ENCODE assay signal across 15 cellular contexts in the genomic region with DNA sequence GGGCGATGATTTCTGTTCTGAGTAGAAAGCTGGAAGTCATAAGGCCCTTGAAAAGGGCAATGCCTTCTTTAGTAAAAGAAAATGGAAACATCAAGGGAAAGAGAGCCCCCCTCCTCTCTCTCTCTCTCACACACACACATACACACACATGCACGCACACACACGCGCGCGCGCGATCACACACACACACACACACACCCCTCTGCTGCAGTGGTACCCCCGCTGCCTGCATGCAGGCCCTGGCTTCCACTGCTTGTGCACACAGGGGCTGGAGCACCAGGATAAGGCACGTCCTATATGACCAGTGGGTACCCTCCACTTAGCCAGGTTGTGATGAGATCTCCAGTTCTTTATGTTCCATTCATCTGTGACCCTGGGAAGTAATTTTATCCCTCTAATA.
DNase-seq lines count a peak whose midpoint lies in the region; ATAC-seq, FAIRE-seq and TF ChIP-seq lines count a peak whose summit lies in the region.
"Had no signal": no experiment of that assay in that cellular context is flagged by ENCODE, and none has a peak within 500 bp of the region (broad histone marks: within the 10 kb centered on the region; RNA-seq: fewer than 3 reads in every experiment).

No MANE protein-coding gene starts in this region.

- no peak for TF ChIP-seq CTCF in foreskin fibroblast (IDR thresholded peaks at IDR 0.05; ENCODE audit: low read depth, low read length)

- no peak for ATAC-seq in GM21529 (IDR thresholded peaks at IDR 0.05; ENCODE audit: unreplicated experiment)
- ATAC-seq: A549, SK-N-SH treated with all-trans-retinoic acid at 6 μM for 48 hours had no signal

- peak; percentile 16 for FAIRE-seq in HTR-8/SVneo (lab: Jason Lieb, UNC)
- FAIRE-seq: A549, RCC 7860 had no signal

- no peak overlapping the region for H3K4me3 ChIP-seq in foreskin fibroblast (ENCODE audit: low read depth in 1 of 2, low read length in 2 of 2)
- H3K4me3 ChIP-seq: A549, HAP-1 had no signal

- DNase-seq in COLO668 (lab: John Stamatoyannopoulos, UW; ENCODE audit: unreplicated experiment) (peak; percentile 40), HTR-8/SVneo (ENCODE audit: insufficient read length, low spot score) (no peak), NCI-H345 (lab: John Stamatoyannopoulos, UW) (peak; percentile 61), left kidney (ENCODE audit: low read depth, low spot score) (peak; percentile 29), foreskin fibroblast (no peak), NCI-H1694 (lab: John Stamatoyannopoulos, UW) (no peak)
- DNase-seq: CD4-positive, alpha-beta T cell; IMR-90; NCI-H82; SHP77 had no signal

Comparison
In these comparisons a context has a peak if more than half of its experiments do, and no peak if none do; other contexts are left out.
1. DNase-seq: peak in COLO668 (single experiment), NCI-H345 (single experiment) and left kidney (single experiment); none in HTR-8/SVneo (single experiment), foreskin fibroblast (0 of 2) and NCI-H1694 (single experiment).